ENCODE assay signal across 24 cellular contexts in the genomic region with DNA sequence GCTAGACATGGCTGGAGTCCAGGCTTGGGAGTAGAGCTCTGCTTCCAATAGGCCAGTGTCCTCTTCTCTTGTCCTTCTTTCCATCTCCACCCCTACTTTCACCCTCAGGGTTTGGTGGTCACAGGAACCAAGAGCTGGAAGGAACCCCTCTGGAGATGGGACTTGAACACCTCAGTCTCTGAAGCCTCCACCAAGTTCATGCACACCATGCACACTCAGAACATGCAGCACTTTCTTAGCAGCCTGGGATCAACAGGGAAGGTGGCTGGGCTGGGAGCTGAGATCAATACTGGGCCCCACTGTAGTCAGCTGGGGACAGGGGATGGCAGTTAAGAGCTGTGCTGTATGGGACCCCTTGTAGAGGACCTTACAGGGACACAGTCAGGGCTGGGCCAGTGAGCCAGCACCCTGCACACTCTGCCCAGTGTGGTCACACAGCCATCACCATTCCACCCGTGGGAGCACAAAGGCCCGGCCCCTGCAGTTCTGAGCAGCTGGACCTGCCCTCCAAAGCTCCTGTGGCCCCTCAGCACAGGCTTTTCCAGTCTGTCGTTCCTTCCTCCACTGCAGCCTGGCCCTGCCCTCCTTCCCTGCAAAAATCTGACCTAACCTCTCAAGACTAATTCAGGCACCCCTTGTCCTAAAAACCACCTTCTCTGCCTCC. TPM values are rescaled to one million over a fixed set of nuclear protein-coding genes. Genes with fewer than 3 reads are reported as not detected.
DNase-seq lines count a peak whose midpoint lies in the region; ATAC-seq, FAIRE-seq and TF ChIP-seq lines count a peak whose summit lies in the region.
"Had no signal": no experiment of that assay in that cellular context is flagged by ENCODE, and none has a peak within 500 bp of the region (broad histone marks: within the 10 kb centered on the region; RNA-seq: fewer than 3 reads in every experiment).

No MANE protein-coding gene starts in this region.

- peak overlapping the region; percentile 67 for H3K27ac ChIP-seq in BLaER1
- H3K27ac ChIP-seq: A549, SJCRH30 had no signal

- H3K36me3 ChIP-seq in BLaER1 (no peaks in the 10 kb centered on the region), bronchial epithelial cell (ENCODE audit: control insufficient read depth, insufficient read depth, low read length) (no peaks in the 10 kb centered on the region)
- H3K36me3 ChIP-seq: SJCRH30 had no signal

- H3K4me3 ChIP-seq in BLaER1 = no peak overlapping the region
- H3K4me3 ChIP-seq in bronchial epithelial cell (ENCODE audit: low read depth, low read length) = no peak overlapping the region
- H3K4me3 ChIP-seq: A549, GM23338, SJCRH30 had no signal

- peak overlapping the region; percentile 74 for H3K4me2 ChIP-seq in BLaER1
- H3K4me2 ChIP-seq: A549, GM23338 had no signal

- peak; percentile 43 for FAIRE-seq in bronchial epithelial cell (lab: Jason Lieb, UNC)
- FAIRE-seq: A549, G401.6, HTR-8/SVneo, RCC 7860 had no signal

- H3K4me1 ChIP-seq in BLaER1 = peaks cover 89% of the 10 kb centered on the region
- H3K4me1 ChIP-seq: A549, SJCRH30 had no signal

- no peak for ATAC-seq in GM19467 (IDR thresholded peaks at IDR 0.05; ENCODE audit: unreplicated experiment)
- ATAC-seq in GM18867 (IDR thresholded peaks at IDR 0.05; ENCODE audit: unreplicated experiment) = no peak
- ATAC-seq: A549; CD8-positive, alpha-beta T cell; GM23338 had no signal

- DNase-seq in GM13977 (ENCODE audit: low spot score) = peak; percentile 7
- no peak for DNase-seq in bronchial epithelial cell (ENCODE audit: low read depth)
- DNase-seq in mesenteric fat pad (ENCODE audit: low spot score) = peak; percentile 82
- no peak for DNase-seq in NCI-H1417 (lab: John Stamatoyannopoulos, UW)
- no peak for DNase-seq in SW 1271 (lab: John Stamatoyannopoulos, UW)
- DNase-seq: C1 segment of cervical spinal cord, DMS153, HCEC 1CT, NCI-H1105, NCI-H1694 treated with DMSO at 0.1 percent for 48 hours, NCI-H446, NCI-H526 treated with DMSO at 0.1 percent for 48 hours, OCI-M1, SJCRH30 had no signal

- TF ChIP-seq CTCF in GM13977 (IDR thresholded peaks at IDR 0.05; ENCODE audit: extremely low read depth, insufficient read depth, missing control alignments) (no peak), bronchial epithelial cell (IDR thresholded peaks at IDR 0.05; ENCODE audit: insufficient read depth, low read length, severe bottlenecking) (no peak)

- H3K9me3 ChIP-seq in BLaER1 = no peaks in the 10 kb centered on the region
- H3K9me3 ChIP-seq: A549, SJCRH30 had no signal

- H3K9ac ChIP-seq in BLaER1 = 0 out of 2 replicates have a peak overlapping the region, but pooled peaks have one; percentile 35

- no peaks in the 10 kb centered on the region for H4K20me1 ChIP-seq in BLaER1

- H3K27me3 ChIP-seq in BLaER1 = no peaks in the 10 kb centered on the region
- H3K27me3 ChIP-seq in bronchial epithelial cell (ENCODE audit: control insufficient read depth, insufficient read depth, low read length) = no peaks in the 10 kb centered on the region

- in situ Hi-C loops in GM13977 (cut with MboI; ENCODE audit: low pct_unique_long_range_greater_than_20kb, low sequenced_read_pairs, unreplicated experiment) = no loop called here

RNA-seq across cellular contexts. Expression of a gene that starts 47.7 kb away (rescaled TPM):
- total RNA-seq in bronchial epithelial cell (not detected in 2 replicates), mesenteric fat pad (not detected)
- total RNA-seq: Daoy, SJCRH30 had no signal

Comparison
In these comparisons a context has a peak if more than half of its experiments do, and no peak if none do; other contexts are left out.
1. DNase-seq: peak in GM13977 (single experiment) and mesenteric fat pad (single experiment); none in bronchial epithelial cell (single experiment), NCI-H1417 (0 of 3) and SW 1271 (0 of 2).